Comparison of ENCODE assay signal across 1 cellular context in the genomic region with DNA sequence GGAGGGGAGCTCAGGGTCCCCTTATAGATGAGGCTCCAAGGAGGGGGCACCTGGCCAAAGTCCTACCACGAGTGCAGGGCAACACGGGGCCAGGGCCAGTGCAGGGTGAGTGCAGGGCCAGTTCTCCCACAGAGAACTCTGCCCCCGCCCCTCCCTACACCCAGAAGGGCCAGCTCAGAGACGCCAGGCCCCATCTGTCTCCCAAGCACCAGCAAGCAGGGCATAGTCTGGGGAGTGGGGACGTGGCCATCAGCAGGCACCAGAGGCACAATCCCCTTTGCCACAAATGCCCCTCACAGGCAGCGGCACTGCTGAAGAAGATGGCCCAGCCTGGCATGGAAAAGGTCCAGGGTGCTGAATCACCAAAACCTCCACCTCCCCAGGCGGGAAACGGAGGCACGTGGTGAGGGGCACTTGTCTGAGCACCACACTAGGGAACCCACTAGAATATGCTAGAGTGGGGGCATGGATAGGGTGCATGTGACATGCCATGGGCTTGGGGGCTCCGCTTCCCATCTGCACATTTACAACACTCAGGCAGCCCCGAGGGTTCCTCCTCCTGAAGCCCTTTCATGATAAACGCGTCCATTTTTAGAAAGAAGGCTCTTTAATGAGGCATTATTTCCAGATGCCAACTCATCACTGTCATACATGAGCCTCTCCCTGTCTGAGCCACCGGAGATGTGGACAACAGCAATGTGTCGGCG.
A peak's percentile ranks its signal among the peaks of the same experiment; 100 is the strongest.
TF ChIP-seq lines count a peak whose summit lies in the region.

No MANE protein-coding gene starts in this region.

TF ChIP-seq in HepG2, 621 proteins besides CTCF, POLR2A, EP300 and RAD21 (continues in another document):
- TF ChIP-seq SALL1 (CRISPR knock-in tag; IDR thresholded peaks at IDR 0.05), result peak; percentile 54; the same call in 1 of the 2 replicates
- peak; percentile 61; the same call in 1 of the 2 replicates for TF ChIP-seq RXRA (CRISPR knock-in tag; IDR thresholded peaks at IDR 0.05)
- TF ChIP-seq ZNF224 (CRISPR knock-in tag; IDR thresholded peaks at IDR 0.05), result no peak
- TF ChIP-seq IKZF4 (CRISPR knock-in tag; IDR thresholded peaks at IDR 0.05; ENCODE audit: borderline replicate concordance, low read depth, not compliant biosample characterization), result no peak
- TF ChIP-seq, protein P1, sequence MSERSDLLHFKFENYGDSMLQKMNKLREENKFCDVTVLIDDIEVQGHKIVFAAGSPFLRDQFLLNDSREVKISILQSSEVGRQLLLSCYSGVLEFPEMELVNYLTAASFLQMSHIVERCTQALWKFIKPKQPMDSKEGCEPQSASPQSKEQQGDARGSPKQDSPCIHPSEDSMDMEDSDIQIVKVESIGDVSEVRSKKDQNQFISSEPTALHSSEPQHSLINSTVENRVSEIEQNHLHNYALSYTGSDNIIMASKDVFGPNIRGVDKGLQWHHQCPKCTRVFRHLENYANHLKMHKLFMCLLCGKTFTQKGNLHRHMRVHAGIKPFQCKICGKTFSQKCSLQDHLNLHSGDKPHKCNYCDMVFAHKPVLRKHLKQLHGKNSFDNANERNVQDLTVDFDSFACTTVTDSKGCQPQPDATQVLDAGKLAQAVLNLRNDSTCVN (CRISPR knock-in tag; IDR thresholded peaks at IDR 0.05; ENCODE audit: borderline replicate concordance), result no peak
- peak; percentile 88 for TF ChIP-seq HNRNPL (IDR thresholded peaks at IDR 0.05; ENCODE audit: low read depth, low read length)
- no peak for TF ChIP-seq ZNF674 (CRISPR knock-in tag; IDR thresholded peaks at IDR 0.05; ENCODE audit: low read depth)
- peak; percentile 30; the same call in 1 of the 2 replicates for TF ChIP-seq ZMYM3 (CRISPR knock-in tag; IDR thresholded peaks at IDR 0.05)
- no peak for TF ChIP-seq NAIF1 (CRISPR knock-in tag; IDR thresholded peaks at IDR 0.05; ENCODE audit: borderline replicate concordance)
- TF ChIP-seq, protein P2, sequence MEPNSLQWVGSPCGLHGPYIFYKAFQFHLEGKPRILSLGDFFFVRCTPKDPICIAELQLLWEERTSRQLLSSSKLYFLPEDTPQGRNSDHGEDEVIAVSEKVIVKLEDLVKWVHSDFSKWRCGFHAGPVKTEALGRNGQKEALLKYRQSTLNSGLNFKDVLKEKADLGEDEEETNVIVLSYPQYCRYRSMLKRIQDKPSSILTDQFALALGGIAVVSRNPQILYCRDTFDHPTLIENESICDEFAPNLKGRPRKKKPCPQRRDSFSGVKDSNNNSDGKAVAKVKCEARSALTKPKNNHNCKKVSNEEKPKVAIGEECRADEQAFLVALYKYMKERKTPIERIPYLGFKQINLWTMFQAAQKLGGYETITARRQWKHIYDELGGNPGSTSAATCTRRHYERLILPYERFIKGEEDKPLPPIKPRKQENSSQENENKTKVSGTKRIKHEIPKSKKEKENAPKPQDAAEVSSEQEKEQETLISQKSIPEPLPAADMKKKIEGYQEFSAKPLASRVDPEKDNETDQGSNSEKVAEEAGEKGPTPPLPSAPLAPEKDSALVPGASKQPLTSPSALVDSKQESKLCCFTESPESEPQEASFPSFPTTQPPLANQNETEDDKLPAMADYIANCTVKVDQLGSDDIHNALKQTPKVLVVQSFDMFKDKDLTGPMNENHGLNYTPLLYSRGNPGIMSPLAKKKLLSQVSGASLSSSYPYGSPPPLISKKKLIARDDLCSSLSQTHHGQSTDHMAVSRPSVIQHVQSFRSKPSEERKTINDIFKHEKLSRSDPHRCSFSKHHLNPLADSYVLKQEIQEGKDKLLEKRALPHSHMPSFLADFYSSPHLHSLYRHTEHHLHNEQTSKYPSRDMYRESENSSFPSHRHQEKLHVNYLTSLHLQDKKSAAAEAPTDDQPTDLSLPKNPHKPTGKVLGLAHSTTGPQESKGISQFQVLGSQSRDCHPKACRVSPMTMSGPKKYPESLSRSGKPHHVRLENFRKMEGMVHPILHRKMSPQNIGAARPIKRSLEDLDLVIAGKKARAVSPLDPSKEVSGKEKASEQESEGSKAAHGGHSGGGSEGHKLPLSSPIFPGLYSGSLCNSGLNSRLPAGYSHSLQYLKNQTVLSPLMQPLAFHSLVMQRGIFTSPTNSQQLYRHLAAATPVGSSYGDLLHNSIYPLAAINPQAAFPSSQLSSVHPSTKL (CRISPR knock-in tag; IDR thresholded peaks at IDR 0.05), result peak; percentile 21; the same call in 1 of the 2 replicates
- TF ChIP-seq, protein P3, sequence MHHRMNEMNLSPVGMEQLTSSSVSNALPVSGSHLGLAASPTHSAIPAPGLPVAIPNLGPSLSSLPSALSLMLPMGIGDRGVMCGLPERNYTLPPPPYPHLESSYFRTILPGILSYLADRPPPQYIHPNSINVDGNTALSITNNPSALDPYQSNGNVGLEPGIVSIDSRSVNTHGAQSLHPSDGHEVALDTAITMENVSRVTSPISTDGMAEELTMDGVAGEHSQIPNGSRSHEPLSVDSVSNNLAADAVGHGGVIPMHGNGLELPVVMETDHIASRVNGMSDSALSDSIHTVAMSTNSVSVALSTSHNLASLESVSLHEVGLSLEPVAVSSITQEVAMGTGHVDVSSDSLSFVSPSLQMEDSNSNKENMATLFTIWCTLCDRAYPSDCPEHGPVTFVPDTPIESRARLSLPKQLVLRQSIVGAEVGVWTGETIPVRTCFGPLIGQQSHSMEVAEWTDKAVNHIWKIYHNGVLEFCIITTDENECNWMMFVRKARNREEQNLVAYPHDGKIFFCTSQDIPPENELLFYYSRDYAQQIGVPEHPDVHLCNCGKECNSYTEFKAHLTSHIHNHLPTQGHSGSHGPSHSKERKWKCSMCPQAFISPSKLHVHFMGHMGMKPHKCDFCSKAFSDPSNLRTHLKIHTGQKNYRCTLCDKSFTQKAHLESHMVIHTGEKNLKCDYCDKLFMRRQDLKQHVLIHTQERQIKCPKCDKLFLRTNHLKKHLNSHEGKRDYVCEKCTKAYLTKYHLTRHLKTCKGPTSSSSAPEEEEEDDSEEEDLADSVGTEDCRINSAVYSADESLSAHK (CRISPR knock-in tag; IDR thresholded peaks at IDR 0.05; ENCODE audit: borderline replicate concordance), result no peak
- peak; percentile 38; the same call in 1 of the 2 replicates for TF ChIP-seq RXRB (CRISPR knock-in tag; IDR thresholded peaks at IDR 0.05; ENCODE audit: borderline replicate concordance)
- no peak for TF ChIP-seq SATB2 (CRISPR knock-in tag; IDR thresholded peaks at IDR 0.05)
- TF ChIP-seq, protein P4, sequence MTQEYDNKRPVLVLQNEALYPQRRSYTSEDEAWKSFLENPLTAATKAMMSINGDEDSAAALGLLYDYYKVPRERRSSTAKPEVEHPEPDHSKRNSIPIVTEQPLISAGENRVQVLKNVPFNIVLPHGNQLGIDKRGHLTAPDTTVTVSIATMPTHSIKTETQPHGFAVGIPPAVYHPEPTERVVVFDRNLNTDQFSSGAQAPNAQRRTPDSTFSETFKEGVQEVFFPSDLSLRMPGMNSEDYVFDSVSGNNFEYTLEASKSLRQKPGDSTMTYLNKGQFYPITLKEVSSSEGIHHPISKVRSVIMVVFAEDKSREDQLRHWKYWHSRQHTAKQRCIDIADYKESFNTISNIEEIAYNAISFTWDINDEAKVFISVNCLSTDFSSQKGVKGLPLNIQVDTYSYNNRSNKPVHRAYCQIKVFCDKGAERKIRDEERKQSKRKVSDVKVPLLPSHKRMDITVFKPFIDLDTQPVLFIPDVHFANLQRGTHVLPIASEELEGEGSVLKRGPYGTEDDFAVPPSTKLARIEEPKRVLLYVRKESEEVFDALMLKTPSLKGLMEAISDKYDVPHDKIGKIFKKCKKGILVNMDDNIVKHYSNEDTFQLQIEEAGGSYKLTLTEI (CRISPR knock-in tag; conservative IDR thresholded peaks at IDR 0.05), result no peak
- no peak for TF ChIP-seq LCORL (IDR thresholded peaks at IDR 0.05)
- peak; percentile 69 for TF ChIP-seq LCORL (CRISPR knock-in tag; IDR thresholded peaks at IDR 0.05)
- TF ChIP-seq SCMH1 (CRISPR knock-in tag; IDR thresholded peaks at IDR 0.05; ENCODE audit: borderline replicate concordance), result no peak
- TF ChIP-seq ZNF761 (CRISPR knock-in tag; conservative IDR thresholded peaks at IDR 0.05), result no peak
- TF ChIP-seq, protein P5, sequence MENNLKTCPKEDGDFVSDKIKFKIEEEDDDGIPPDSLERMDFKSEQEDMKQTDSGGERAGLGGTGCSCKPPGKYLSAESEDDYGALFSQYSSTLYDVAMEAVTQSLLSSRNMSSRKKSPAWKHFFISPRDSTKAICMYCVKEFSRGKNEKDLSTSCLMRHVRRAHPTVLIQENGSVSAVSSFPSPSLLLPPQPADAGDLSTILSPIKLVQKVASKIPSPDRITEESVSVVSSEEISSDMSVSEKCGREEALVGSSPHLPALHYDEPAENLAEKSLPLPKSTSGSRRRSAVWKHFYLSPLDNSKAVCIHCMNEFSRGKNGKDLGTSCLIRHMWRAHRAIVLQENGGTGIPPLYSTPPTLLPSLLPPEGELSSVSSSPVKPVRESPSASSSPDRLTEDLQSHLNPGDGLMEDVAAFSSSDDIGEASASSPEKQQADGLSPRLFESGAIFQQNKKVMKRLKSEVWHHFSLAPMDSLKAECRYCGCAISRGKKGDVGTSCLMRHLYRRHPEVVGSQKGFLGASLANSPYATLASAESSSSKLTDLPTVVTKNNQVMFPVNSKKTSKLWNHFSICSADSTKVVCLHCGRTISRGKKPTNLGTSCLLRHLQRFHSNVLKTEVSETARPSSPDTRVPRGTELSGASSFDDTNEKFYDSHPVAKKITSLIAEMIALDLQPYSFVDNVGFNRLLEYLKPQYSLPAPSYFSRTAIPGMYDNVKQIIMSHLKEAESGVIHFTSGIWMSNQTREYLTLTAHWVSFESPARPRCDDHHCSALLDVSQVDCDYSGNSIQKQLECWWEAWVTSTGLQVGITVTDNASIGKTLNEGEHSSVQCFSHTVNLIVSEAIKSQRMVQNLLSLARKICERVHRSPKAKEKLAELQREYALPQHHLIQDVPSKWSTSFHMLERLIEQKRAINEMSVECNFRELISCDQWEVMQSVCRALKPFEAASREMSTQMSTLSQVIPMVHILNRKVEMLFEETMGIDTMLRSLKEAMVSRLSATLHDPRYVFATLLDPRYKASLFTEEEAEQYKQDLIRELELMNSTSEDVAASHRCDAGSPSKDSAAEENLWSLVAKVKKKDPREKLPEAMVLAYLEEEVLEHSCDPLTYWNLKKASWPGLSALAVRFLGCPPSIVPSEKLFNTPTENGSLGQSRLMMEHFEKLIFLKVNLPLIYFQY (CRISPR knock-in tag; IDR thresholded peaks at IDR 0.05; ENCODE audit: borderline replicate concordance), result no peak
- no peak for TF ChIP-seq NFYC (CRISPR knock-in tag; IDR thresholded peaks at IDR 0.05)
- TF ChIP-seq DPF2 (CRISPR knock-in tag; IDR thresholded peaks at IDR 0.05; ENCODE audit: borderline replicate concordance, low read depth), result 0 out of 2 replicates have a peak, but pooled peaks have one; percentile 39
- no peak for TF ChIP-seq ZNF382 (CRISPR knock-in tag; IDR thresholded peaks at IDR 0.05; ENCODE audit: borderline replicate concordance)
- TF ChIP-seq SNAI1 (CRISPR knock-in tag; IDR thresholded peaks at IDR 0.05; ENCODE audit: borderline replicate concordance), result no peak
- no peak for TF ChIP-seq ZFAT (CRISPR knock-in tag; conservative IDR thresholded peaks at IDR 0.05)
- TF ChIP-seq HDAC1 (CRISPR knock-in tag; IDR thresholded peaks at IDR 0.05), result 0 out of 2 replicates have a peak, but pooled peaks have one; percentile 50
- TF ChIP-seq ZNF343 (CRISPR knock-in tag; IDR thresholded peaks at IDR 0.05), result no peak
- TF ChIP-seq GATAD2A (CRISPR knock-in tag; IDR thresholded peaks at IDR 0.05), result peak; percentile 29; the same call in 1 of the 2 replicates
- no peak for TF ChIP-seq ZFP36L2 (CRISPR knock-in tag; IDR thresholded peaks at IDR 0.05)
- peak; percentile 88 for TF ChIP-seq RARA (CRISPR knock-in tag; IDR thresholded peaks at IDR 0.05)
- TF ChIP-seq ZNF83 (CRISPR knock-in tag; IDR thresholded peaks at IDR 0.05; ENCODE audit: borderline replicate concordance), result no peak
- no peak for TF ChIP-seq KMT2B (CRISPR knock-in tag; IDR thresholded peaks at IDR 0.05)
- TF ChIP-seq HHEX (CRISPR knock-in tag; IDR thresholded peaks at IDR 0.05), result no peak
- TF ChIP-seq ZNF629 (CRISPR knock-in tag; conservative IDR thresholded peaks at IDR 0.05), result no peak
- TF ChIP-seq SOX6 (IDR thresholded peaks at IDR 0.05), result no peak
- TF ChIP-seq SOX6 (CRISPR knock-in tag; IDR thresholded peaks at IDR 0.05), result peak; percentile 29; the same call in 1 of the 2 replicates
- TF ChIP-seq, protein P6, sequence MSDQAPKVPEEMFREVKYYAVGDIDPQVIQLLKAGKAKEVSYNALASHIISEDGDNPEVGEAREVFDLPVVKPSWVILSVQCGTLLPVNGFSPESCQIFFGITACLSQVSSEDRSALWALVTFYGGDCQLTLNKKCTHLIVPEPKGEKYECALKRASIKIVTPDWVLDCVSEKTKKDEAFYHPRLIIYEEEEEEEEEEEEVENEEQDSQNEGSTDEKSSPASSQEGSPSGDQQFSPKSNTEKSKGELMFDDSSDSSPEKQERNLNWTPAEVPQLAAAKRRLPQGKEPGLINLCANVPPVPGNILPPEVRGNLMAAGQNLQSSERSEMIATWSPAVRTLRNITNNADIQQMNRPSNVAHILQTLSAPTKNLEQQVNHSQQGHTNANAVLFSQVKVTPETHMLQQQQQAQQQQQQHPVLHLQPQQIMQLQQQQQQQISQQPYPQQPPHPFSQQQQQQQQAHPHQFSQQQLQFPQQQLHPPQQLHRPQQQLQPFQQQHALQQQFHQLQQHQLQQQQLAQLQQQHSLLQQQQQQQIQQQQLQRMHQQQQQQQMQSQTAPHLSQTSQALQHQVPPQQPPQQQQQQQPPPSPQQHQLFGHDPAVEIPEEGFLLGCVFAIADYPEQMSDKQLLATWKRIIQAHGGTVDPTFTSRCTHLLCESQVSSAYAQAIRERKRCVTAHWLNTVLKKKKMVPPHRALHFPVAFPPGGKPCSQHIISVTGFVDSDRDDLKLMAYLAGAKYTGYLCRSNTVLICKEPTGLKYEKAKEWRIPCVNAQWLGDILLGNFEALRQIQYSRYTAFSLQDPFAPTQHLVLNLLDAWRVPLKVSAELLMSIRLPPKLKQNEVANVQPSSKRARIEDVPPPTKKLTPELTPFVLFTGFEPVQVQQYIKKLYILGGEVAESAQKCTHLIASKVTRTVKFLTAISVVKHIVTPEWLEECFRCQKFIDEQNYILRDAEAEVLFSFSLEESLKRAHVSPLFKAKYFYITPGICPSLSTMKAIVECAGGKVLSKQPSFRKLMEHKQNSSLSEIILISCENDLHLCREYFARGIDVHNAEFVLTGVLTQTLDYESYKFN (CRISPR knock-in tag; conservative IDR thresholded peaks at IDR 0.05), result peak; percentile 69
- TF ChIP-seq, protein P7, sequence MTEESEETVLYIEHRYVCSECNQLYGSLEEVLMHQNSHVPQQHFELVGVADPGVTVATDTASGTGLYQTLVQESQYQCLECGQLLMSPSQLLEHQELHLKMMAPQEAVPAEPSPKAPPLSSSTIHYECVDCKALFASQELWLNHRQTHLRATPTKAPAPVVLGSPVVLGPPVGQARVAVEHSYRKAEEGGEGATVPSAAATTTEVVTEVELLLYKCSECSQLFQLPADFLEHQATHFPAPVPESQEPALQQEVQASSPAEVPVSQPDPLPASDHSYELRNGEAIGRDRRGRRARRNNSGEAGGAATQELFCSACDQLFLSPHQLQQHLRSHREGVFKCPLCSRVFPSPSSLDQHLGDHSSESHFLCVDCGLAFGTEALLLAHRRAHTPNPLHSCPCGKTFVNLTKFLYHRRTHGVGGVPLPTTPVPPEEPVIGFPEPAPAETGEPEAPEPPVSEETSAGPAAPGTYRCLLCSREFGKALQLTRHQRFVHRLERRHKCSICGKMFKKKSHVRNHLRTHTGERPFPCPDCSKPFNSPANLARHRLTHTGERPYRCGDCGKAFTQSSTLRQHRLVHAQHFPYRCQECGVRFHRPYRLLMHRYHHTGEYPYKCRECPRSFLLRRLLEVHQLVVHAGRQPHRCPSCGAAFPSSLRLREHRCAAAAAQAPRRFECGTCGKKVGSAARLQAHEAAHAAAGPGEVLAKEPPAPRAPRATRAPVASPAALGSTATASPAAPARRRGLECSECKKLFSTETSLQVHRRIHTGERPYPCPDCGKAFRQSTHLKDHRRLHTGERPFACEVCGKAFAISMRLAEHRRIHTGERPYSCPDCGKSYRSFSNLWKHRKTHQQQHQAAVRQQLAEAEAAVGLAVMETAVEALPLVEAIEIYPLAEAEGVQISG (CRISPR knock-in tag; IDR thresholded peaks at IDR 0.05), result 0 out of 2 replicates have a peak, but pooled peaks have one; percentile 10
- TF ChIP-seq ATAD3A (CRISPR knock-in tag; IDR thresholded peaks at IDR 0.05), result no peak
- TF ChIP-seq ZBTB8A (CRISPR knock-in tag; IDR thresholded peaks at IDR 0.05; ENCODE audit: borderline replicate concordance, low read depth), result no peak
